39 cellular contexts compared by ENCODE assay signal in genomic region chr5:90991201-90991600, GRCh38.
"Had no signal": no experiment of that assay in that cellular context is flagged by ENCODE, and none has a peak within 500 bp of the region (broad histone marks: within the 10 kb centered on the region; RNA-seq: fewer than 3 reads in every experiment).

No MANE protein-coding gene starts in this region.

- H3K4me1 ChIP-seq: body of pancreas had no signal

- H3K4me3 ChIP-seq: body of pancreas, cardiac muscle cell had no signal

- H3K27ac Mint-ChIP-seq: activated CD4-positive, alpha-beta memory T cell treated with anti-CD3 and anti-CD28 coated beads, Interleukin-2, amount 10 ng/mL, durations not matched to agents 7 days and 5 days; activated CD4-positive, alpha-beta T cell treated with anti-CD3 and anti-CD28 coated beads for 36 hours; activated CD4-positive, alpha-beta T cell treated with anti-CD3 and anti-CD28 coated beads, Interleukin-2, amount 10 ng/mL, durations not matched to agents 7 days and 5 days; activated CD8-positive, alpha-beta memory T cell treated with anti-CD3 and anti-CD28 coated beads, Interleukin-2, amount 10 ng/mL, durations not matched to agents 7 days and 5 days; activated CD8-positive, alpha-beta T cell treated with anti-CD3 and anti-CD28 coated beads, Interleukin-2, amount 10 ng/mL, durations not matched to agents 7 days and 5 days; activated naive CD4-positive, alpha-beta T cell treated with anti-CD3 and anti-CD28 coated beads for 36 hours; activated naive CD4-positive, alpha-beta T cell treated with anti-CD3 and anti-CD28 coated beads, Interleukin-2, amount 50 U/mL, for 72 hours; activated naive CD8-positive, alpha-beta T cell treated with anti-CD3 and anti-CD28 coated beads for 36 hours; activated T-cell treated with anti-CD3 and anti-CD28 coated beads, Interleukin-2, amount 50 U/mL, for 24 hours; activated T-helper 17 cell treated with anti-CD3 and anti-CD28 coated beads, Interleukin-2, amount 50 U/mL, for 72 hours; T-helper 1 cell treated with Interleukin-12 subunit alpha and Interleukin-12 subunit beta and Interleukin-4 antibody, amounts not matched to agents 30 μg/mL and 1 μg/mL, for 36 hours; T-helper 2 cell treated with Interferon-gamma antibody and Interleukin-4, amounts not matched to agents 5 μg/mL and 100 μg/mL, for 36 hours had no signal

- FAIRE-seq: astrocyte, bronchial epithelial cell had no signal

- H3K4me3 Mint-ChIP-seq: activated CD4-positive, alpha-beta memory T cell treated with anti-CD3 and anti-CD28 coated beads, Interleukin-2, amount 10 ng/mL, durations not matched to agents 7 days and 5 days; activated CD4-positive, alpha-beta T cell treated with anti-CD3 and anti-CD28 coated beads for 36 hours; activated CD4-positive, alpha-beta T cell treated with anti-CD3 and anti-CD28 coated beads, Interleukin-2, amount 10 ng/mL, durations not matched to agents 7 days and 5 days; activated CD8-positive, alpha-beta memory T cell treated with anti-CD3 and anti-CD28 coated beads, Interleukin-2, amount 10 ng/mL, durations not matched to agents 7 days and 5 days; activated CD8-positive, alpha-beta T cell treated with anti-CD3 and anti-CD28 coated beads, Interleukin-2, amount 10 ng/mL, durations not matched to agents 7 days and 5 days; activated naive CD4-positive, alpha-beta T cell treated with anti-CD3 and anti-CD28 coated beads for 36 hours; activated naive CD8-positive, alpha-beta T cell treated with anti-CD3 and anti-CD28 coated beads for 36 hours; activated T-cell treated with anti-CD3 and anti-CD28 coated beads, Interleukin-2, amount 50 U/mL, for 24 hours; activated T-helper 17 cell treated with anti-CD3 and anti-CD28 coated beads, Interleukin-2, amount 50 U/mL, for 72 hours; central memory CD8-positive, alpha-beta T cell; T-helper 1 cell treated with Interleukin-12 subunit alpha and Interleukin-12 subunit beta and Interleukin-4 antibody, amounts not matched to agents 30 μg/mL and 1 μg/mL, for 36 hours; T-helper 2 cell treated with Interferon-gamma antibody and Interleukin-4, amounts not matched to agents 5 μg/mL and 100 μg/mL, for 36 hours; WTC11 had no signal

- H3K36me3 Mint-ChIP-seq: activated CD8-positive, alpha-beta memory T cell treated with anti-CD3 and anti-CD28 coated beads, Interleukin-2, amount 10 ng/mL, durations not matched to agents 7 days and 5 days; activated naive CD4-positive, alpha-beta T cell treated with anti-CD3 and anti-CD28 coated beads, Interleukin-2, amount 50 U/mL, for 72 hours had no signal

- H3K4me1 Mint-ChIP-seq: activated CD4-positive, alpha-beta memory T cell treated with anti-CD3 and anti-CD28 coated beads, Interleukin-2, amount 10 ng/mL, durations not matched to agents 7 days and 5 days; activated CD4-positive, alpha-beta T cell treated with anti-CD3 and anti-CD28 coated beads for 36 hours; activated CD4-positive, alpha-beta T cell treated with anti-CD3 and anti-CD28 coated beads, Interleukin-2, amount 10 ng/mL, durations not matched to agents 7 days and 5 days; activated CD8-positive, alpha-beta memory T cell treated with anti-CD3 and anti-CD28 coated beads, Interleukin-2, amount 10 ng/mL, durations not matched to agents 7 days and 5 days; activated naive CD8-positive, alpha-beta T cell treated with anti-CD3 and anti-CD28 coated beads for 36 hours; activated T-helper 17 cell treated with anti-CD3 and anti-CD28 coated beads, Interleukin-2, amount 50 U/mL, for 72 hours; central memory CD8-positive, alpha-beta T cell had no signal

- DNase-seq: activated CD4-positive, alpha-beta memory T cell treated with anti-CD3 and anti-CD28 coated beads, Interleukin-2, amount 10 ng/mL, durations not matched to agents 7 days and 5 days; activated CD4-positive, alpha-beta T cell treated with anti-CD3 and anti-CD28 coated beads for 1 hour; activated CD4-positive, alpha-beta T cell treated with anti-CD3 and anti-CD28 coated beads for 36 hours; activated CD4-positive, alpha-beta T cell treated with anti-CD3 and anti-CD28 coated beads for 48 hours; activated CD4-positive, alpha-beta T cell treated with anti-CD3 and anti-CD28 coated beads, Interleukin-2, amount 10 ng/mL, durations not matched to agents 7 days and 5 days; activated CD4-positive, alpha-beta T cell treated with anti-CD3 and anti-CD28 coated beads, Interleukin-2, amount 50 U/mL, for 48 hours; activated CD4-positive, CD25-positive, alpha-beta regulatory T cell; activated CD8-positive, alpha-beta memory T cell treated with anti-CD3 and anti-CD28 coated beads for 24 hours; activated CD8-positive, alpha-beta memory T cell treated with anti-CD3 and anti-CD28 coated beads, Interleukin-2, amount 10 ng/mL, durations not matched to agents 7 days and 5 days; activated CD8-positive, alpha-beta memory T cell treated with anti-CD3 and anti-CD28 coated beads, Interleukin-2, amount 50 U/mL, for 48 hours; activated CD8-positive, alpha-beta T cell treated with anti-CD3 and anti-CD28 coated beads, Interleukin-2, amount 10 ng/mL, durations not matched to agents 7 days and 5 days; activated effector memory CD4-positive, alpha-beta T cell treated with anti-CD3 and anti-CD28 coated beads, Interleukin-2, amount 50 U/mL, for 16 hours; activated gamma-delta T cell treated with Interleukin-2 at 50 U/mL for 16 hours; activated naive CD4-positive, alpha-beta T cell; activated naive CD4-positive, alpha-beta T cell treated with anti-CD3 and anti-CD28 coated beads for 36 hours; activated naive CD4-positive, alpha-beta T cell treated with anti-CD3 and anti-CD28 coated beads, Interleukin-2, amount 50 U/mL, for 16 hours; activated naive CD8-positive, alpha-beta T cell treated with anti-CD3 and anti-CD28 coated beads for 36 hours; activated T-cell treated with anti-CD3 and anti-CD28 coated beads, Interleukin-2, amount 50 U/mL, for 24 hours; activated T-cell treated with anti-CD3 and anti-CD28 coated beads, Interleukin-2, amount 50 U/mL, for 48 hours; adrenal gland; amniotic stem cell; aorta; body of pancreas; brain microvascular endothelial cell; caudate nucleus; cerebellar nuclear complex; T-helper 2 cell; T-helper 9 cell; WERI-Rb-1 had no signal

- H3K9me3 ChIP-seq: adrenal gland, body of pancreas had no signal

- H3K27ac ChIP-seq: body of pancreas, brain microvascular endothelial cell, cardiac muscle cell, WERI-Rb-1 had no signal

- H3K27me3 Mint-ChIP-seq: activated CD4-positive, alpha-beta memory T cell treated with anti-CD3 and anti-CD28 coated beads, Interleukin-2, amount 10 ng/mL, durations not matched to agents 7 days and 5 days; activated CD4-positive, alpha-beta T cell treated with anti-CD3 and anti-CD28 coated beads, Interleukin-2, amount 10 ng/mL, durations not matched to agents 7 days and 5 days; activated CD8-positive, alpha-beta memory T cell treated with anti-CD3 and anti-CD28 coated beads, Interleukin-2, amount 10 ng/mL, durations not matched to agents 7 days and 5 days; activated naive CD8-positive, alpha-beta T cell treated with anti-CD3 and anti-CD28 coated beads for 36 hours had no signal

- H3K27me3 ChIP-seq: adrenal gland, body of pancreas, brain microvascular endothelial cell, cardiac muscle cell had no signal

- H3K36me3 ChIP-seq: adrenal gland, brain microvascular endothelial cell, cardiac muscle cell had no signal

- ATAC-seq: activated CD4-positive, alpha-beta T cell treated with anti-CD3 and anti-CD28 coated beads for 36 hours; activated CD4-positive, CD25-positive, alpha-beta regulatory T cell treated with anti-CD3 and anti-CD28 coated beads, Interleukin-2, amount 50 U/mL, for 24 hours; activated CD8-positive, alpha-beta memory T cell treated with anti-CD3 and anti-CD28 coated beads, Interleukin-2, amount 10 ng/mL, durations not matched to agents 7 days and 5 days; activated CD8-positive, alpha-beta T cell treated with anti-CD3 and anti-CD28 coated beads, Interleukin-2, amount 10 ng/mL, durations not matched to agents 7 days and 5 days; activated naive CD4-positive, alpha-beta T cell treated with anti-CD3 and anti-CD28 coated beads, Interleukin-2, amount 50 U/mL, for 72 hours; activated T-helper 17 cell treated with anti-CD3 and anti-CD28 coated beads, Interleukin-2, amount 50 U/mL, for 72 hours; body of pancreas had no signal

- H3K9me3 Mint-ChIP-seq: activated CD4-positive, alpha-beta memory T cell treated with anti-CD3 and anti-CD28 coated beads, Interleukin-2, amount 10 ng/mL, durations not matched to agents 7 days and 5 days had no signal
